ENCODE assay signal across 1 cellular context in genomic region chr9:94826644-94827410, GRCh38.
TF ChIP-seq lines count a peak whose summit lies in the region.

No MANE protein-coding gene starts in this region.

TF ChIP-seq in HepG2, 621 proteins besides CTCF, POLR2A, EP300 and RAD21 (continued from another document and continues in another):
- TF ChIP-seq, protein P1, sequence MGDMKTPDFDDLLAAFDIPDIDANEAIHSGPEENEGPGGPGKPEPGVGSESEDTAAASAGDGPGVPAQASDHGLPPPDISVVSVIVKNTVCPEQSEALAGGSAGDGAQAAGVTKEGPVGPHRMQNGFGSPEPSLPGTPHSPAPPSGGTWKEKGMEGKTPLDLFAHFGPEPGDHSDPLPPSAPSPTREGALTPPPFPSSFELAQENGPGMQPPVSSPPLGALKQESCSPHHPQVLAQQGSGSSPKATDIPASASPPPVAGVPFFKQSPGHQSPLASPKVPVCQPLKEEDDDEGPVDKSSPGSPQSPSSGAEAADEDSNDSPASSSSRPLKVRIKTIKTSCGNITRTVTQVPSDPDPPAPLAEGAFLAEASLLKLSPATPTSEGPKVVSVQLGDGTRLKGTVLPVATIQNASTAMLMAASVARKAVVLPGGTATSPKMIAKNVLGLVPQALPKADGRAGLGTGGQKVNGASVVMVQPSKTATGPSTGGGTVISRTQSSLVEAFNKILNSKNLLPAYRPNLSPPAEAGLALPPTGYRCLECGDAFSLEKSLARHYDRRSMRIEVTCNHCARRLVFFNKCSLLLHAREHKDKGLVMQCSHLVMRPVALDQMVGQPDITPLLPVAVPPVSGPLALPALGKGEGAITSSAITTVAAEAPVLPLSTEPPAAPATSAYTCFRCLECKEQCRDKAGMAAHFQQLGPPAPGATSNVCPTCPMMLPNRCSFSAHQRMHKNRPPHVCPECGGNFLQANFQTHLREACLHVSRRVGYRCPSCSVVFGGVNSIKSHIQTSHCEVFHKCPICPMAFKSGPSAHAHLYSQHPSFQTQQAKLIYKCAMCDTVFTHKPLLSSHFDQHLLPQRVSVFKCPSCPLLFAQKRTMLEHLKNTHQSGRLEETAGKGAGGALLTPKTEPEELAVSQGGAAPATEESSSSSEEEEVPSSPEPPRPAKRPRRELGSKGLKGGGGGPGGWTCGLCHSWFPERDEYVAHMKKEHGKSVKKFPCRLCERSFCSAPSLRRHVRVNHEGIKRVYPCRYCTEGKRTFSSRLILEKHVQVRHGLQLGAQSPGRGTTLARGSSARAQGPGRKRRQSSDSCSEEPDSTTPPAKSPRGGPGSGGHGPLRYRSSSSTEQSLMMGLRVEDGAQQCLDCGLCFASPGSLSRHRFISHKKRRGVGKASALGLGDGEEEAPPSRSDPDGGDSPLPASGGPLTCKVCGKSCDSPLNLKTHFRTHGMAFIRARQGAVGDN (CRISPR knock-in tag; IDR thresholded peaks at IDR 0.05), result no peak
- no peak for TF ChIP-seq ZFY (CRISPR knock-in tag; IDR thresholded peaks at IDR 0.05)
- no peak for TF ChIP-seq UBTF (CRISPR knock-in tag; IDR thresholded peaks at IDR 0.05)
- no peak for TF ChIP-seq ZNF282 (IDR thresholded peaks at IDR 0.05; ENCODE audit: partially characterized antibody)
- TF ChIP-seq ZFP91 (CRISPR knock-in tag; IDR thresholded peaks at IDR 0.05; ENCODE audit: borderline replicate concordance), result no peak
- no peak for TF ChIP-seq ZNF747 (CRISPR knock-in tag; IDR thresholded peaks at IDR 0.05; ENCODE audit: borderline replicate concordance)
- TF ChIP-seq, protein P2, sequence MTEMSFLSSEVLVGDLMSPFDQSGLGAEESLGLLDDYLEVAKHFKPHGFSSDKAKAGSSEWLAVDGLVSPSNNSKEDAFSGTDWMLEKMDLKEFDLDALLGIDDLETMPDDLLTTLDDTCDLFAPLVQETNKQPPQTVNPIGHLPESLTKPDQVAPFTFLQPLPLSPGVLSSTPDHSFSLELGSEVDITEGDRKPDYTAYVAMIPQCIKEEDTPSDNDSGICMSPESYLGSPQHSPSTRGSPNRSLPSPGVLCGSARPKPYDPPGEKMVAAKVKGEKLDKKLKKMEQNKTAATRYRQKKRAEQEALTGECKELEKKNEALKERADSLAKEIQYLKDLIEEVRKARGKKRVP (CRISPR knock-in tag; IDR thresholded peaks at IDR 0.05), result no peak
- TF ChIP-seq U2AF1 (optimal IDR thresholded peaks at IDR 0.05; ENCODE audit: low read depth, low read length), result no peak
- TF ChIP-seq ZNF10 (CRISPR knock-in tag; IDR thresholded peaks at IDR 0.05; ENCODE audit: borderline replicate concordance, low read depth), result no peak
- TF ChIP-seq TAF15 (IDR thresholded peaks at IDR 0.05; ENCODE audit: low read depth, low read length, poor library complexity, severe bottlenecking), result no peak
- TF ChIP-seq ISL2 (CRISPR knock-in tag; IDR thresholded peaks at IDR 0.05), result no peak
- peak; percentile 65 for TF ChIP-seq SOX13 (IDR thresholded peaks at IDR 0.05)
- TF ChIP-seq SOX13 (CRISPR knock-in tag; conservative IDR thresholded peaks at IDR 0.05 in 1 of 2, IDR thresholded peaks at IDR 0.05 in 1 of 2), result peak in 1 of 2 experiments; percentile 91; a peak in 2 of 4 replicates
- TF ChIP-seq ZNF205 (CRISPR knock-in tag; IDR thresholded peaks at IDR 0.05), result no peak
- TF ChIP-seq, protein P3, sequence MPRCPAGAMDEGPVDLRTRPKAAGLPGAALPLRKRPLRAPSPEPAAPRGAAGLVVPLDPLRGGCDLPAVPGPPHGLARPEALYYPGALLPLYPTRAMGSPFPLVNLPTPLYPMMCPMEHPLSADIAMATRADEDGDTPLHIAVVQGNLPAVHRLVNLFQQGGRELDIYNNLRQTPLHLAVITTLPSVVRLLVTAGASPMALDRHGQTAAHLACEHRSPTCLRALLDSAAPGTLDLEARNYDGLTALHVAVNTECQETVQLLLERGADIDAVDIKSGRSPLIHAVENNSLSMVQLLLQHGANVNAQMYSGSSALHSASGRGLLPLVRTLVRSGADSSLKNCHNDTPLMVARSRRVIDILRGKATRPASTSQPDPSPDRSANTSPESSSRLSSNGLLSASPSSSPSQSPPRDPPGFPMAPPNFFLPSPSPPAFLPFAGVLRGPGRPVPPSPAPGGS (CRISPR knock-in tag; IDR thresholded peaks at IDR 0.05), result no peak
- no peak for TF ChIP-seq HMG20B (CRISPR knock-in tag; conservative IDR thresholded peaks at IDR 0.05)
- TF ChIP-seq PAF1 (CRISPR knock-in tag; IDR thresholded peaks at IDR 0.05), result no peak
- TF ChIP-seq PLRG1 (conservative IDR thresholded peaks at IDR 0.05), result no peak
- TF ChIP-seq TBP (CRISPR knock-in tag; IDR thresholded peaks at IDR 0.05), result no peak
- TF ChIP-seq SMAD1 (CRISPR knock-in tag; IDR thresholded peaks at IDR 0.05; ENCODE audit: borderline replicate concordance, low read depth), result no peak
- no peak for TF ChIP-seq PAWR (CRISPR knock-in tag; IDR thresholded peaks at IDR 0.05; ENCODE audit: borderline replicate concordance)
- peak; percentile 56 for TF ChIP-seq TEAD3 (CRISPR knock-in tag; optimal IDR thresholded peaks at IDR 0.05; ENCODE audit: borderline replicate concordance)
- TF ChIP-seq, protein P4, sequence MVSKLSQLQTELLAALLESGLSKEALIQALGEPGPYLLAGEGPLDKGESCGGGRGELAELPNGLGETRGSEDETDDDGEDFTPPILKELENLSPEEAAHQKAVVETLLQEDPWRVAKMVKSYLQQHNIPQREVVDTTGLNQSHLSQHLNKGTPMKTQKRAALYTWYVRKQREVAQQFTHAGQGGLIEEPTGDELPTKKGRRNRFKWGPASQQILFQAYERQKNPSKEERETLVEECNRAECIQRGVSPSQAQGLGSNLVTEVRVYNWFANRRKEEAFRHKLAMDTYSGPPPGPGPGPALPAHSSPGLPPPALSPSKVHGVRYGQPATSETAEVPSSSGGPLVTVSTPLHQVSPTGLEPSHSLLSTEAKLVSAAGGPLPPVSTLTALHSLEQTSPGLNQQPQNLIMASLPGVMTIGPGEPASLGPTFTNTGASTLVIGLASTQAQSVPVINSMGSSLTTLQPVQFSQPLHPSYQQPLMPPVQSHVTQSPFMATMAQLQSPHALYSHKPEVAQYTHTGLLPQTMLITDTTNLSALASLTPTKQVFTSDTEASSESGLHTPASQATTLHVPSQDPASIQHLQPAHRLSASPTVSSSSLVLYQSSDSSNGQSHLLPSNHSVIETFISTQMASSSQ (IDR thresholded peaks at IDR 0.05; ENCODE audit: low read depth), result no peak
- TF ChIP-seq, protein P4 (CRISPR knock-in tag; IDR thresholded peaks at IDR 0.05; ENCODE audit: borderline replicate concordance), result no peak; the same call in 1 of the 2 replicates
- TF ChIP-seq NFKB2 (CRISPR knock-in tag; IDR thresholded peaks at IDR 0.05; ENCODE audit: borderline replicate concordance), result no peak
- no peak for TF ChIP-seq ZNF775 (CRISPR knock-in tag; IDR thresholded peaks at IDR 0.05; ENCODE audit: borderline replicate concordance)
- no peak for TF ChIP-seq ZFP62 (CRISPR knock-in tag; IDR thresholded peaks at IDR 0.05)
- TF ChIP-seq ZBTB43 (CRISPR knock-in tag; conservative IDR thresholded peaks at IDR 0.05), result no peak
- no peak for TF ChIP-seq NKX3-1 (CRISPR knock-in tag; IDR thresholded peaks at IDR 0.05)
- TF ChIP-seq ZHX2 (IDR thresholded peaks at IDR 0.05; ENCODE audit: low read depth), result no peak
- TF ChIP-seq ZHX2 (CRISPR knock-in tag; IDR thresholded peaks at IDR 0.05; ENCODE audit: borderline replicate concordance), result no peak
- TF ChIP-seq ZNF709 (CRISPR knock-in tag; IDR thresholded peaks at IDR 0.05), result no peak
- no peak for TF ChIP-seq ARNTL (CRISPR knock-in tag; IDR thresholded peaks at IDR 0.05)
- no peak for TF ChIP-seq TCF12 (IDR thresholded peaks at IDR 0.05)
- no peak for TF ChIP-seq TCF12 (CRISPR knock-in tag; IDR thresholded peaks at IDR 0.05)
- no peak for TF ChIP-seq HNRNPL (IDR thresholded peaks at IDR 0.05; ENCODE audit: low read depth, low read length)
- TF ChIP-seq MIER3 (CRISPR knock-in tag; IDR thresholded peaks at IDR 0.05; ENCODE audit: borderline replicate concordance), result no peak
- no peak for TF ChIP-seq CHCHD3 (CRISPR knock-in tag; IDR thresholded peaks at IDR 0.05)
- TF ChIP-seq, protein P5, sequence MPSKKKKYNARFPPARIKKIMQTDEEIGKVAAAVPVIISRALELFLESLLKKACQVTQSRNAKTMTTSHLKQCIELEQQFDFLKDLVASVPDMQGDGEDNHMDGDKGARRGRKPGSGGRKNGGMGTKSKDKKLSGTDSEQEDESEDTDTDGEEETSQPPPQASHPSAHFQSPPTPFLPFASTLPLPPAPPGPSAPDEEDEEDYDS (CRISPR knock-in tag; IDR thresholded peaks at IDR 0.05), result no peak
- TF ChIP-seq ZNF660 (CRISPR knock-in tag; IDR thresholded peaks at IDR 0.05; ENCODE audit: borderline replicate concordance, low read depth), result no peak
- no peak for TF ChIP-seq SP2 (CRISPR knock-in tag; IDR thresholded peaks at IDR 0.05)
